Comparison of ENCODE assay signal across 8 cellular contexts in genomic region chr5:108748010-108748353, GRCh38. TPM values are rescaled to one million over a fixed set of nuclear protein-coding genes. Genes with fewer than 3 reads are reported as not detected.
A peak's percentile ranks its signal among the peaks of the same experiment; 100 is the strongest.
DNase-seq lines count a peak whose midpoint lies in the region; ATAC-seq and TF ChIP-seq lines count a peak whose summit lies in the region.

No MANE protein-coding gene starts in this region.

- no peaks in the 10 kb centered on the region for H3K9me3 Mint-ChIP-seq in activated T-cell treated with anti-CD3 and anti-CD28 coated beads, Interleukin-2, amount 50 U/mL, for 72 hours

- no peak for TF ChIP-seq CTCF in spleen (IDR thresholded peaks at IDR 0.05 in 8 of 11, conservative IDR thresholded peaks at IDR 0.05 in 3 of 11)

- H3K27ac Mint-ChIP-seq in activated T-cell treated with anti-CD3 and anti-CD28 coated beads, Interleukin-2, amount 50 U/mL, for 72 hours: peak overlapping the region; percentile 99

- H3K27ac ChIP-seq in HUES48 (ENCODE audit: low read depth, low read length) (peak overlapping the region; percentile 100), iPS DF 6.9 (ENCODE audit: low read length) (no peak overlapping the region), spleen (peak overlapping the region; percentile 81 to 98 (median 93))

- no peak for TF ChIP-seq POLR2A in spleen (IDR thresholded peaks at IDR 0.05)

- H3K9me3 ChIP-seq in HUES48 (ENCODE audit: control insufficient read depth, insufficient read depth, low read length): no peaks in the 10 kb centered on the region
- H3K9me3 ChIP-seq in iPS DF 6.9 (ENCODE audit: control insufficient read depth, insufficient read depth, low read length): no peaks in the 10 kb centered on the region
- no peaks in the 10 kb centered on the region for H3K9me3 ChIP-seq in spleen

- H3K36me3 Mint-ChIP-seq in activated T-cell treated with anti-CD3 and anti-CD28 coated beads, Interleukin-2, amount 50 U/mL, for 72 hours (ENCODE audit: insufficient read depth in 2 of 2): peaks cover 4 to 5% of the 10 kb centered on the region in 2 donors

- peak overlapping the region; percentile 89 to 100 for H3K4me3 Mint-ChIP-seq in activated T-cell treated with anti-CD3 and anti-CD28 coated beads, Interleukin-2, amount 50 U/mL, for 72 hours

- no peak for ATAC-seq in activated T-cell treated with anti-CD3 and anti-CD28 coated beads, Interleukin-2, amount 50 U/mL, for 72 hours (replicated peaks in 1 of 2)
- no peak for ATAC-seq in GM21526 (IDR thresholded peaks at IDR 0.05; ENCODE audit: low FRiP score, unreplicated experiment)

- H3K36me3 ChIP-seq in HUES48 (ENCODE audit: control insufficient read depth, insufficient read depth, low read length) (no peaks in the 10 kb centered on the region), iPS DF 6.9 (ENCODE audit: control insufficient read depth, insufficient read depth, low read length) (no peaks in the 10 kb centered on the region), spleen (no peaks in the 10 kb centered on the region)

- H3K4me1 ChIP-seq in HUES48 (ENCODE audit: control insufficient read depth, insufficient read depth, low read length) (peaks cover 23% of the 10 kb centered on the region), iPS DF 6.9 (ENCODE audit: control insufficient read depth, insufficient read depth, low read length) (no peaks in the 10 kb centered on the region), spleen (peaks cover 0 to 42% (median 25%) of the 10 kb centered on the region in 6 donors)

- H3K27me3 Mint-ChIP-seq in activated T-cell treated with anti-CD3 and anti-CD28 coated beads, Interleukin-2, amount 50 U/mL, for 72 hours (ENCODE audit: low read depth): peaks cover 7% of the 10 kb centered on the region

- no CpG with 5 or more reads among the region's 10 CpGs for WGBS in iPS DF 6.9 (ENCODE audit: insufficient coverage, insufficient read length)
- WGBS in spleen, 5 donors: 0% methylated on average over 10 of the region's 10 CpGs

- H3K27me3 ChIP-seq in HUES48 (ENCODE audit: control insufficient read depth, insufficient read depth, low read length): no peaks in the 10 kb centered on the region
- no peaks in the 10 kb centered on the region for H3K27me3 ChIP-seq in iPS DF 6.9 (ENCODE audit: control insufficient read depth, insufficient read depth, low read length)
- no peaks in the 10 kb centered on the region for H3K27me3 ChIP-seq in spleen (replicated peaks in 1 of 7)

- no peak for DNase-seq in activated T-cell treated with anti-CD3 and anti-CD28 coated beads, Interleukin-2, amount 50 U/mL, for 72 hours
- DNase-seq in iPS DF 6.9 (ENCODE audit: low read depth, low spot score) (no peak), spleen (no peak), 8988T (no peak), RKO (ENCODE audit: low spot score) (no peak), cerebellar cortex (ENCODE audit: low spot score) (no peak)

- intact Hi-C loops in spleen (cut with DNase I; ENCODE audit: low total_unique reads): no loop called here

- peak overlapping the region; percentile 98 for H3K9ac ChIP-seq in HUES48 (ENCODE audit: low read depth, low read length)

- H3K4me3 ChIP-seq in HUES48 (ENCODE audit: low read depth, low read length): peak overlapping the region; percentile 98
- peak overlapping the region; percentile 91; the same call in 1 of the 2 replicates for H3K4me3 ChIP-seq in iPS DF 6.9 (ENCODE audit: low read length)
- peak overlapping the region; percentile 83 to 97 (median 95) for H3K4me3 ChIP-seq in spleen

- peaks cover 24% of the 10 kb centered on the region for H3K4me1 Mint-ChIP-seq in activated T-cell treated with anti-CD3 and anti-CD28 coated beads, Interleukin-2, amount 50 U/mL, for 72 hours (ENCODE audit: low read depth)

RNA-seq across cellular contexts. Expression of gene FER, which starts 0.3 kb away (rescaled TPM):
- 10 to 100 TPM; 12.8 to 15.5 TPM for total RNA-seq in activated T-cell treated with anti-CD3 and anti-CD28 coated beads, Interleukin-2, amount 50 U/mL, for 72 hours
- total RNA-seq in spleen: 10 to 100 TPM; 16.7 to 38.8 (median 28.2) TPM
- polyA plus RNA-seq in spleen: 1 to 10 TPM in 2 of 3 donors, under 1 TPM in 1; 0.96 to 1.5 (median 1.2) TPM
